In genomic region chr10:98980353-98980752, GRCh38 we compare ENCODE assay signal across 1 cellular context.
TF ChIP-seq lines count a peak whose summit lies in the region.

No MANE protein-coding gene starts in this region.

TF ChIP-seq in GM12878, 131 proteins besides CTCF, POLR2A, EP300 and RAD21 (continued from another document):
- TF ChIP-seq E4F1 (IDR thresholded peaks at IDR 0.05; ENCODE audit: borderline replicate concordance, partially characterized antibody) (no peak), ASH2L (IDR thresholded peaks at IDR 0.05; ENCODE audit: borderline replicate concordance, low read depth) (no peak)
